Comparison of ENCODE assay signal across 16 cellular contexts in genomic region chr20:36761125-36761524, GRCh38.
"Had no signal": no experiment of that assay in that cellular context is flagged by ENCODE, and none has a peak within 500 bp of the region (broad histone marks: within the 10 kb centered on the region; RNA-seq: fewer than 3 reads in every experiment).

No MANE protein-coding gene starts in this region.

- DNase-seq: activated CD4-positive, alpha-beta T cell treated with anti-CD3 and anti-CD28 coated beads for 4 hours; activated naive CD4-positive, alpha-beta T cell treated with anti-CD3 and anti-CD28 coated beads, Interleukin-2, amount 50 U/mL, for 16 hours; adrenal gland; colonic mucosa; effector CD4-positive, alpha-beta T cell; heart left ventricle; left colon; naive B cell; nucleus accumbens; psoas muscle; stimulated activated CD4-positive, alpha-beta T cell treated with anti-CD3 and anti-CD28 coated beads, Interleukin-1b, Interleukin-23, amount 100 ng/mL, for 48 hours; stimulated activated naive CD4-positive, alpha-beta T cell treated with Interleukin-2 at 50 U/mL for 16 hours; upper lobe of right lung had no signal

- H3K4me3 Mint-ChIP-seq: naive B cell had no signal

- H3K9me3 ChIP-seq: adrenal gland, colonic mucosa, heart left ventricle, psoas muscle, spleen, upper lobe of right lung had no signal

- H3K36me3 ChIP-seq: adrenal gland, colonic mucosa, upper lobe of right lung had no signal

- ATAC-seq: heart left ventricle, left colon, psoas muscle, sciatic nerve, upper lobe of right lung had no signal

- H3K4me1 ChIP-seq: colonic mucosa, psoas muscle had no signal

- H3K27me3 Mint-ChIP-seq: naive B cell had no signal

- H3K27ac ChIP-seq: adrenal gland, colonic mucosa, heart left ventricle, psoas muscle, upper lobe of right lung had no signal

- FAIRE-seq: frontal cortex had no signal

- H3K4me3 ChIP-seq: adrenal gland, colonic mucosa, heart left ventricle, psoas muscle, spleen, upper lobe of right lung had no signal

- H3K27me3 ChIP-seq: adrenal gland, colonic mucosa, heart left ventricle, spleen, upper lobe of right lung had no signal
